Comparison of ENCODE assay signal across 20 cellular contexts in genomic region chr1:53162621-53163020, GRCh38. TPM values are rescaled to one million over a fixed set of nuclear protein-coding genes. Genes with fewer than 3 reads are reported as not detected.
A peak's percentile ranks its signal among the peaks of the same experiment; 100 is the strongest.
DNase-seq lines count a peak whose midpoint lies in the region; ATAC-seq and TF ChIP-seq lines count a peak whose summit lies in the region.
"Had no signal": no experiment of that assay in that cellular context is flagged by ENCODE, and none has a peak within 500 bp of the region (broad histone marks: within the 10 kb centered on the region; RNA-seq: fewer than 3 reads in every experiment).

No MANE protein-coding gene starts in this region.

- H3K9me1 ChIP-seq in IMR-90 (ENCODE audit: insufficient read depth, low read length): 0 out of 2 replicates have a peak, but pooled peaks cover 3% of the 10 kb centered on the region

- TF ChIP-seq CTCF in IMR-90 (conservative IDR thresholded peaks at IDR 0.05; ENCODE audit: low read depth, low read length): no peak
- TF ChIP-seq CTCF in coronary artery (IDR thresholded peaks at IDR 0.05): no peak
- TF ChIP-seq CTCF in osteoblast (IDR thresholded peaks at IDR 0.05; ENCODE audit: extremely low read depth, low read depth, low read length): no peak

- peak overlapping the region; percentile 5; the same call in 1 of the 2 replicates for H2AFZ ChIP-seq in GM23248
- H2AFZ ChIP-seq in IMR-90 (replicated peaks; ENCODE audit: low read length, poor library complexity): no peak overlapping the region
- H2AFZ ChIP-seq in osteoblast (ENCODE audit: low read length): peak overlapping the region; percentile 18
- no peak overlapping the region for H2AFZ ChIP-seq in Karpas-422 (ENCODE audit: low read length)

- H4K8ac ChIP-seq in IMR-90 (ENCODE audit: low read depth in 2 of 2, low read length in 2 of 2): no peak overlapping the region

- no peak overlapping the region for H2AK5ac ChIP-seq in IMR-90 (ENCODE audit: low read depth, low read length)

- no peaks in the 10 kb centered on the region for H4K20me1 ChIP-seq in GM23248 (ENCODE audit: insufficient read depth)
- no peaks in the 10 kb centered on the region for H4K20me1 ChIP-seq in IMR-90 (ENCODE audit: insufficient read depth, low read length)
- H4K20me1 ChIP-seq in osteoblast (ENCODE audit: insufficient read depth, low read length): no peaks in the 10 kb centered on the region
- H4K20me1 ChIP-seq in Karpas-422 (ENCODE audit: insufficient read depth, low read depth, low read length): no peaks in the 10 kb centered on the region

- H4K5ac ChIP-seq in IMR-90 (ENCODE audit: low read depth, low read length): no peak overlapping the region; the same call in 1 of the 2 replicates

- no peak overlapping the region for H3K14ac ChIP-seq in IMR-90 (replicated peaks; ENCODE audit: low read depth, low read length)

- no peak for TF ChIP-seq RAD21 in IMR-90 (IDR thresholded peaks at IDR 0.05; ENCODE audit: low read length)

- peak overlapping the region; percentile 30; the same call in 1 of the 3 replicates for H2BK15ac ChIP-seq in IMR-90 (ENCODE audit: low read depth, low read length)

- H3K9me3 ChIP-seq in GM23248 (ENCODE audit: low read depth): no peaks in the 10 kb centered on the region
- no peaks in the 10 kb centered on the region for H3K9me3 ChIP-seq in IMR-90 (ENCODE audit: control insufficient read depth, insufficient read depth, low read length)
- H3K9me3 ChIP-seq in osteoblast (ENCODE audit: low read depth, low read length): no peaks in the 10 kb centered on the region
- no peaks in the 10 kb centered on the region for H3K9me3 ChIP-seq in Karpas-422 (ENCODE audit: low read length)

- H2BK120ac ChIP-seq in IMR-90 (ENCODE audit: low read depth, low read length): peak overlapping the region; percentile 36; the same call in 1 of the 2 replicates

- in situ Hi-C loops in GM23248 (cut with MboI) (no loop called here), IMR-90 (cut with MboI; ENCODE audit: low sequenced_read_pairs) (no loop called here)

- H3K27ac ChIP-seq in GM23248 (no peak overlapping the region), IMR-90 (ENCODE audit: insufficient read depth, low read length) (no peak overlapping the region), coronary artery (no peak overlapping the region), osteoblast (ENCODE audit: low read depth, low read length) (no peak overlapping the region), Karpas-422 (ENCODE audit: low read length) (no peak overlapping the region)
- H3K27ac ChIP-seq: C4-2B, KMS-11 had no signal

- H3K36me3 ChIP-seq in GM23248 (ENCODE audit: low read depth) (no peaks in the 10 kb centered on the region), IMR-90 (ENCODE audit: control insufficient read depth, insufficient read depth, low read length) (no peaks in the 10 kb centered on the region), osteoblast (ENCODE audit: insufficient read depth, low read length) (no peaks in the 10 kb centered on the region), Karpas-422 (ENCODE audit: insufficient read depth, low read length) (no peaks in the 10 kb centered on the region)

- H3K4me3 ChIP-seq in GM23248 (no peak overlapping the region), IMR-90 (ENCODE audit: insufficient read depth, low read depth, low read length) (no peak overlapping the region), coronary artery (no peak overlapping the region), osteoblast (ENCODE audit: insufficient read depth, low read length) (no peak overlapping the region), Karpas-422 (ENCODE audit: low read length) (no peak overlapping the region)

- H2AK9ac ChIP-seq in IMR-90 (replicated peaks; ENCODE audit: low read depth, low read length, poor library complexity): no peak overlapping the region

- BruUV-seq in IMR-90 (replicated peaks; lab: Mats Ljungman, UMichigan): no TSS peak

- H3K79me1 ChIP-seq in IMR-90 (ENCODE audit: low read depth in 1 of 2, low read length in 2 of 2): no peaks in the 10 kb centered on the region

- intact Hi-C loops in IMR-90 (cut with micrococcal nuclease): no loop called here

- H3K9me2 ChIP-seq in GM23248 (ENCODE audit: insufficient read depth) (no peaks in the 10 kb centered on the region), Karpas-422 (replicated peaks; ENCODE audit: insufficient read depth, low read length) (no peaks in the 10 kb centered on the region)

- no peak overlapping the region for H3K9ac ChIP-seq in GM23248
- no peak overlapping the region for H3K9ac ChIP-seq in IMR-90 (ENCODE audit: low read depth, low read length)
- no peak overlapping the region for H3K9ac ChIP-seq in Karpas-422 (ENCODE audit: low read length)
- H3K9ac ChIP-seq: KMS-11 had no signal

- POLR2A ChIA-PET in IMR-90 (lab: Charles Lee; ENCODE audit: unreplicated experiment): no interaction called here

- H2BK20ac ChIP-seq in IMR-90 (ENCODE audit: low read depth, low read length): no peak overlapping the region

- H3K27me3 ChIP-seq in GM23248 (replicated peaks; ENCODE audit: insufficient read depth): no peaks in the 10 kb centered on the region
- no peaks in the 10 kb centered on the region for H3K27me3 ChIP-seq in IMR-90 (ENCODE audit: control insufficient read depth, insufficient read depth, low read length)
- H3K27me3 ChIP-seq in osteoblast (ENCODE audit: insufficient read depth, low read length): no peaks in the 10 kb centered on the region
- H3K27me3 ChIP-seq in Karpas-422 (ENCODE audit: low read length): no peaks in the 10 kb centered on the region

- TF ChIP-seq POLR2A in IMR-90 (IDR thresholded peaks at IDR 0.05; ENCODE audit: low read depth, low read length): no peak

- WGBS in GM23248 (ENCODE audit: low coverage in 1 of 2, low lambda C conversion rate in 2 of 2, missing lambda C conversion rate in 2 of 2), 2 experiments: 89% methylated on average over 5 of the region's 5 CpGs
- WGBS in IMR-90 (ENCODE audit: extremely low coverage in 2 of 2, insufficient read length in 1 of 2), 2 experiments: no CpG with 5 or more reads among the region's 5 CpGs

- no peak overlapping the region for H3K4me2 ChIP-seq in GM23248 (ENCODE audit: unreplicated experiment)
- no peak overlapping the region for H3K4me2 ChIP-seq in IMR-90 (ENCODE audit: low read depth, low read length)
- H3K4me2 ChIP-seq in osteoblast (ENCODE audit: insufficient read depth, low read length): no peak overlapping the region
- no peak overlapping the region for H3K4me2 ChIP-seq in Karpas-422 (ENCODE audit: low read depth, low read length, poor library complexity, severe bottlenecking)
- H3K4me2 ChIP-seq: KMS-11 had no signal

- CTCF ChIA-PET in IMR-90 (lab: Yijun Ruan, JAX): no interaction called here

- H3K79me2 ChIP-seq in GM23248 (ENCODE audit: insufficient read depth) (no peaks in the 10 kb centered on the region), osteoblast (ENCODE audit: insufficient read depth, low read length) (no peaks in the 10 kb centered on the region), Karpas-422 (ENCODE audit: low read length) (no peaks in the 10 kb centered on the region)

- DNase-seq in GM23248: no peak
- DNase-seq in IMR-90: no peak
- peak; percentile 16 for DNase-seq in coronary artery (ENCODE audit: low spot score)
- no peak for DNase-seq in osteoblast (ENCODE audit: insufficient read length, low spot score, missing footprints)
- DNase-seq in SW480 (ENCODE audit: low spot score): no peak
- DNase-seq in Karpas-422: no peak
- DNase-seq in stimulated activated naive CD4-positive, alpha-beta T cell treated with Interleukin-2 at 50 U/mL for 16 hours (lab: John Stamatoyannopoulos, UW): no peak
- DNase-seq: AML-193; CD4-positive, alpha-beta memory T cell; DMS153; DMS79; GF-D8; HFFc6 had no signal

- peak overlapping the region; percentile 35; the same call in 1 of the 2 replicates for H3K18ac ChIP-seq in IMR-90 (ENCODE audit: low read depth, low read length)

- H2BK5ac ChIP-seq in IMR-90 (ENCODE audit: low read depth, low read length, poor library complexity, severe bottlenecking): no peak overlapping the region

- dilution Hi-C loops in IMR-90 (cut with HindIII; ENCODE audit: low sequenced_read_pairs, unreplicated experiment): no loop called here

- no peak overlapping the region for H3K4ac ChIP-seq in IMR-90 (ENCODE audit: low read depth, low read length)

- peak overlapping the region; percentile 6; the same call in 1 of the 2 replicates for H4K91ac ChIP-seq in IMR-90 (ENCODE audit: insufficient read depth, low read depth, low read length)

- ATAC-seq in IMR-90 (ENCODE audit: low read depth) (no peak), HG03342 (IDR thresholded peaks at IDR 0.05; ENCODE audit: unreplicated experiment) (no peak)
- ATAC-seq: HCT116 had no signal

- no peaks in the 10 kb centered on the region for H3F3A ChIP-seq in GM23248 (ENCODE audit: insufficient read depth)

- H3K56ac ChIP-seq in IMR-90 (ENCODE audit: extremely low read depth, insufficient read depth, low read length): no peak overlapping the region

- H3K4me1 ChIP-seq in GM23248 (ENCODE audit: insufficient read depth) (no peaks in the 10 kb centered on the region), IMR-90 (ENCODE audit: control insufficient read depth, insufficient read depth, low read length) (peaks cover 5% of the 10 kb centered on the region; the same call in 1 of the 2 replicates), osteoblast (ENCODE audit: insufficient read depth, low read length) (peaks cover 7% of the 10 kb centered on the region), Karpas-422 (ENCODE audit: low read length) (no peaks in the 10 kb centered on the region)

- H3K23ac ChIP-seq in IMR-90 (ENCODE audit: low read depth, low read length): no peak overlapping the region

RNA-seq across cellular contexts. Expression of gene SLC1A7, which starts 20.2 kb away (rescaled TPM):
- total RNA-seq in GM23248 (2014; rRNA removed; shearing (Covaris generic)): 0.13 TPM in 1 of 2 replicates, not detected in the other
- polyA plus RNA-seq in GM23248 (2016; fragmentation: Nextera tagmentation; extraction: Ambion mirVana): 0.51 and 0.76 TPM in 2 replicates
- not detected in 2 replicates for total RNA-seq in IMR-90 (2012; rRNA removed)
- polyA plus RNA-seq in IMR-90 (2012; rRNA removed): 0.05 and 0.06 TPM in 2 replicates
- polyA plus RNA-seq in IMR-90 (2012; cell fraction: cytosol; rRNA removed): 0.09 TPM in 1 of 2 replicates, not detected in the other
- 0.37 and 0.40 TPM in 2 replicates for polyA plus RNA-seq in IMR-90 (2012; cell fraction: nucleus; rRNA removed; ENCODE audit: low replicate concordance)
- under 0.01 and 0.36 TPM in 2 replicates for total RNA-seq in osteoblast
- not detected in 2 replicates for total RNA-seq in Karpas-422 (2014; rRNA removed; shearing (Covaris generic); ENCODE audit: low replicate concordance)
- total RNA-seq: CD4-positive, alpha-beta memory T cell; Daoy; HT1080 had no signal
- polyA plus RNA-seq: CD4-positive, alpha-beta memory T cell; IgD-negative memory B cell had no signal

RNA-seq across cellular contexts. Expression of gene CPT2, which starts 34.0 kb away (rescaled TPM):
- total RNA-seq in GM23248 (2014; rRNA removed; shearing (Covaris generic)): 16.2 and 24.5 TPM in 2 replicates
- polyA plus RNA-seq in GM23248 (2016; fragmentation: Nextera tagmentation; extraction: Ambion mirVana) (15.2 and 15.8 TPM in 2 replicates), IMR-90 (2012; rRNA removed) (13.6 and 15.8 TPM in 2 replicates)
- total RNA-seq in IMR-90 (2012; rRNA removed) (14.2 and 16.0 TPM in 2 replicates), osteoblast (20.6 and 24.2 TPM in 2 replicates)
- polyA plus RNA-seq in IMR-90 (2012; cell fraction: cytosol; rRNA removed): 7.7 and 11.3 TPM in 2 replicates
- polyA plus RNA-seq in IMR-90 (2012; cell fraction: nucleus; rRNA removed; ENCODE audit: low replicate concordance): 5.3 and 8.3 TPM in 2 replicates
- 32.3 and 37.3 TPM in 2 replicates for total RNA-seq in Karpas-422 (2014; rRNA removed; shearing (Covaris generic); ENCODE audit: low replicate concordance)

RNA-seq across cellular contexts. Expression of gene CZIB, which starts 57.8 kb away (rescaled TPM):
- total RNA-seq in GM23248 (2014; rRNA removed; shearing (Covaris generic)): 49.7 and 63.2 TPM in 2 replicates
- 76.6 and 83.4 TPM in 2 replicates for polyA plus RNA-seq in GM23248 (2016; fragmentation: Nextera tagmentation; extraction: Ambion mirVana)
- total RNA-seq in IMR-90 (2012; rRNA removed): 37.5 and 41.0 TPM in 2 replicates
- polyA plus RNA-seq in IMR-90 (2012; rRNA removed): 55.5 and 58.9 TPM in 2 replicates
- polyA plus RNA-seq in IMR-90 (2012; cell fraction: cytosol; rRNA removed): 29.8 and 38.7 TPM in 2 replicates
- 40.0 and 112 TPM in 2 replicates for polyA plus RNA-seq in IMR-90 (2012; cell fraction: nucleus; rRNA removed; ENCODE audit: low replicate concordance)
- total RNA-seq in osteoblast: 63.7 and 65.4 TPM in 2 replicates
- total RNA-seq in Karpas-422 (2014; rRNA removed; shearing (Covaris generic); ENCODE audit: low replicate concordance): 64.2 and 72.7 TPM in 2 replicates

Comparison
In these comparisons a context has a peak if more than half of its experiments do, and no peak if none do; other contexts are left out.
1. H2AFZ ChIP-seq: peak in GM23248 (single experiment) and osteoblast (single experiment); none in IMR-90 (single experiment) and Karpas-422 (single experiment).